In genomic region chr17:72677714-72678390, GRCh38 we compare ENCODE assay signal across 22 cellular contexts.
DNase-seq lines count a peak whose midpoint lies in the region; ATAC-seq, FAIRE-seq and TF ChIP-seq lines count a peak whose summit lies in the region.
"Had no signal": no experiment of that assay in that cellular context is flagged by ENCODE, and none has a peak within 500 bp of the region (broad histone marks: within the 10 kb centered on the region; RNA-seq: fewer than 3 reads in every experiment).

No MANE protein-coding gene starts in this region.

- no peaks in the 10 kb centered on the region for H4K20me1 ChIP-seq in astrocyte (ENCODE audit: insufficient read depth, low read length)

- intact Hi-C loops in left lung (cut with DNase I) (no loop called here), ovary (cut with DNase I) (no loop called here)

- H3K27me3 Mint-ChIP-seq in astrocyte (ENCODE audit: low read depth, unreplicated experiment) (no peaks in the 10 kb centered on the region), T-cell (no peaks in the 10 kb centered on the region)
- H3K27me3 Mint-ChIP-seq: memory B cell, naive B cell had no signal

- H3K27ac Mint-ChIP-seq in astrocyte (ENCODE audit: unreplicated experiment) (peak overlapping the region; percentile 6), T-cell (no peak overlapping the region)
- H3K27ac Mint-ChIP-seq: memory B cell, naive B cell had no signal

- H2AFZ ChIP-seq in astrocyte (ENCODE audit: low read depth, low read length), result no peak overlapping the region

- H3K9me3 Mint-ChIP-seq in astrocyte (ENCODE audit: unreplicated experiment), result peaks cover 9% of the 10 kb centered on the region
- H3K9me3 Mint-ChIP-seq in T-cell, result peaks cover 0 to 9% (median 3%) of the 10 kb centered on the region in 3 donors

- TF ChIP-seq POLR2A in ovary (IDR thresholded peaks at IDR 0.05), result no peak

- TF ChIP-seq EP300 in ovary (IDR thresholded peaks at IDR 0.05), result no peak

- H3K36me3 ChIP-seq in astrocyte (ENCODE audit: insufficient read depth, low read length) (no peaks in the 10 kb centered on the region), left lung (no peaks in the 10 kb centered on the region), ovary (no peaks in the 10 kb centered on the region)

- H3K36me3 Mint-ChIP-seq in astrocyte (ENCODE audit: low read depth, unreplicated experiment), result no peaks in the 10 kb centered on the region
- H3K36me3 Mint-ChIP-seq in T-cell, result peaks cover 35% of the 10 kb centered on the region

- H3K9me3 ChIP-seq in astrocyte (ENCODE audit: insufficient read depth, low read depth, low read length) (peaks cover 7% of the 10 kb centered on the region), left lung (no peaks in the 10 kb centered on the region), ovary (no peaks in the 10 kb centered on the region)

- H3K4me2 ChIP-seq in astrocyte (ENCODE audit: low read length), result peak overlapping the region; percentile 40
- H3K4me2 ChIP-seq: A549 had no signal

- no peak for FAIRE-seq in astrocyte (lab: Jason Lieb, UNC)
- FAIRE-seq: A549, endothelial cell of umbilical vein, TTC549 had no signal

- ATAC-seq in left lung (peak; percentile 57), T-cell (replicated peaks in 1 of 4) (no peak)
- ATAC-seq: A549 had no signal

- CTCF ChIA-PET in T-cell (lab: Charles Lee), result no interaction called here

- peaks cover 19% of the 10 kb centered on the region for H3K4me1 ChIP-seq in astrocyte (ENCODE audit: insufficient read depth, low read length)
- no peaks in the 10 kb centered on the region for H3K4me1 ChIP-seq in left lung
- no peaks in the 10 kb centered on the region for H3K4me1 ChIP-seq in ovary (ENCODE audit: insufficient read depth)

- H3K79me2 ChIP-seq in astrocyte (ENCODE audit: insufficient read depth, low read length), result no peaks in the 10 kb centered on the region

- 62 to 71% (median 71%) methylated on average over 12 of the region's 12 CpGs for WGBS in ovary, 3 donors

- POLR2A ChIA-PET in T-cell (lab: Charles Lee), result interaction anchor here in 1 of 2 donors (0.6 kb wide), 1 partner anchor 90 kb away, joined by 8 read pairs; no protein-coding TSS in a partner anchor

- DNase-seq in A172 (ENCODE audit: low spot score), result peak; percentile 59
- peak; percentile 16 for DNase-seq in HCEC 1CT
- DNase-seq in astrocyte (ENCODE audit: low read depth), result peak; percentile 91
- no peak for DNase-seq in left lung
- no peak for DNase-seq in T-cell
- no peak for DNase-seq in ovary
- DNase-seq in NCI-H146 (lab: John Stamatoyannopoulos, UW), result no peak
- no peak for DNase-seq in NK-92 treated with Interleukin-12 subunit alpha and Interleukin-12 subunit beta, amount 100 ng/mL, for 24 hours (lab: John Stamatoyannopoulos, UW)
- DNase-seq: activated CD4-positive, alpha-beta T cell treated with anti-CD3 and anti-CD28 coated beads for 4 hours; dermis blood vessel endothelial cell; foreskin melanocyte; H7; naive B cell; NCI-H1092; NCI-H526; stimulated activated naive CD4-positive, alpha-beta T cell; SW 1271 had no signal

- H3K27ac ChIP-seq in astrocyte (ENCODE audit: low read depth, low read length), result peak overlapping the region; percentile 53
- H3K27ac ChIP-seq in left lung, result no peak overlapping the region
- no peak overlapping the region for H3K27ac ChIP-seq in ovary

- H3K4me3 ChIP-seq in astrocyte (ENCODE audit: insufficient read depth, low read depth, low read length) (no peak overlapping the region), left lung (no peak overlapping the region), ovary (no peak overlapping the region)
- H3K4me3 ChIP-seq: A549 had no signal

- TF ChIP-seq CTCF in astrocyte (IDR thresholded peaks at IDR 0.05; ENCODE audit: insufficient read depth, low read depth, low read length) (no peak), left lung (IDR thresholded peaks at IDR 0.05) (no peak), ovary (IDR thresholded peaks at IDR 0.05) (no peak)

- H3K4me1 Mint-ChIP-seq in astrocyte (ENCODE audit: low read depth, unreplicated experiment), result peaks cover 14% of the 10 kb centered on the region
- no peaks in the 10 kb centered on the region for H3K4me1 Mint-ChIP-seq in T-cell
- H3K4me1 Mint-ChIP-seq: CD14-positive monocyte, memory B cell, naive B cell had no signal

- H3K9ac ChIP-seq in astrocyte (ENCODE audit: low read length), result peak overlapping the region; percentile 39

- H3K27me3 ChIP-seq in astrocyte (ENCODE audit: insufficient read depth, low read length) (no peaks in the 10 kb centered on the region), left lung (no peaks in the 10 kb centered on the region), ovary (no peaks in the 10 kb centered on the region)

- H3K4me3 Mint-ChIP-seq in astrocyte (ENCODE audit: unreplicated experiment) (no peak overlapping the region), T-cell (no peak overlapping the region)
- H3K4me3 Mint-ChIP-seq: CD14-positive monocyte, memory B cell, naive B cell had no signal

Comparison
In these comparisons a context has a peak if more than half of its experiments do, and no peak if none do; other contexts are left out.
1. DNase-seq: peak in A172 (single experiment), HCEC 1CT (single experiment) and astrocyte (single experiment); none in left lung (0 of 2), T-cell (0 of 34), ovary (0 of 5), NCI-H146 (single experiment) and NK-92 treated with Interleukin-12 subunit alpha and Interleukin-12 subunit beta, amount 100 ng/mL, for 24 hours (single experiment).